In the genomic region with DNA sequence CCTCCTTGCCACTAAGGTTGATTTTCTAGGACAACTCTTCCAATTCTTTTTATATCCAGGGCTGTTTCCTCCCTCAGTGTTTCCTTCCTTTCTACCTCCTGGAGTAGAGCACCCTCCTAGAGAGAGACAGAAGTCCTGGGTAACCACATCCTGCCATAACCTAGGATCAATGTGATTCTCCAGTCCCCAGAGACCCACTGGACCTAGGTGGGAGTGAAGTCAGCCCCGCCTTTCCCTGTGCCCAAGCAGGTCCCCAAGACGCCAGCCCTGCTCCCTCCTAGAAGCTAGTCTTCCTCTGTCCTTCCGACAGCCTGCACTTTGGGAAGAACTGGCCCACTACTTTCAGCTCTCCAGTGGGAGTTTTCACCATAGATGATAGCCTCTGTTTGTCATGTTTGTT, we compare ENCODE assay signal across 22 cellular contexts.
DNase-seq lines count a peak whose midpoint lies in the region; ATAC-seq, FAIRE-seq and TF ChIP-seq lines count a peak whose summit lies in the region.
"Had no signal": no experiment of that assay in that cellular context is flagged by ENCODE, and none has a peak within 500 bp of the region (broad histone marks: within the 10 kb centered on the region; RNA-seq: fewer than 3 reads in every experiment).

No MANE protein-coding gene starts in this region.

- no peaks in the 10 kb centered on the region for H4K20me1 ChIP-seq in BLaER1 treated with 17β-estradiol and CSF1 and Interleukin-3, amounts not matched to agents 10 nM and 100 nM
- no peaks in the 10 kb centered on the region for H4K20me1 ChIP-seq in neural progenitor cell (ENCODE audit: low read depth)

- H3K9me3 Mint-ChIP-seq in activated naive CD8-positive, alpha-beta T cell treated with anti-CD3 and anti-CD28 coated beads, Interleukin-2, amount 50 U/mL, for 24 hours = peaks cover 14% of the 10 kb centered on the region
- no peaks in the 10 kb centered on the region for H3K9me3 Mint-ChIP-seq in neural progenitor cell
- H3K9me3 Mint-ChIP-seq: HFFc6 had no signal

- H3K27me3 Mint-ChIP-seq in activated naive CD8-positive, alpha-beta T cell treated with anti-CD3 and anti-CD28 coated beads, Interleukin-2, amount 50 U/mL, for 24 hours = no peaks in the 10 kb centered on the region
- H3K27me3 Mint-ChIP-seq in neural progenitor cell (ENCODE audit: insufficient read depth, low read depth) = peaks cover 3% of the 10 kb centered on the region

- no peaks in the 10 kb centered on the region for H3K36me3 ChIP-seq in BLaER1 treated with 17β-estradiol and CSF1 and Interleukin-3, amounts not matched to agents 10 nM and 100 nM
- H3K36me3 ChIP-seq in neural progenitor cell (no peaks in the 10 kb centered on the region), small intestine (ENCODE audit: control insufficient read depth in 2 of 2, insufficient read depth in 2 of 2, low read length in 2 of 2) (no peaks in the 10 kb centered on the region), colonic mucosa (no peaks in the 10 kb centered on the region)

- intact Hi-C loops in colonic mucosa (cut with DNase I) = no loop called here

- no peak overlapping the region for H3K4me3 Mint-ChIP-seq in activated naive CD8-positive, alpha-beta T cell treated with anti-CD3 and anti-CD28 coated beads, Interleukin-2, amount 50 U/mL, for 24 hours
- H3K4me3 Mint-ChIP-seq in neural progenitor cell = no peak overlapping the region
- H3K4me3 Mint-ChIP-seq: HFFc6 had no signal

- H3K4me2 ChIP-seq in BLaER1 treated with 17β-estradiol and CSF1 and Interleukin-3, amounts not matched to agents 10 nM and 100 nM = peak overlapping the region; percentile 63 to 91 (median 82)
- no peak overlapping the region for H3K4me2 ChIP-seq in neural progenitor cell
- H3K4me2 ChIP-seq: KMS-11 had no signal

- peak; percentile 9 for FAIRE-seq in GM18507 (lab: Jason Lieb, UNC)
- FAIRE-seq in small intestine (lab: Jason Lieb, UNC) = no peak

- peaks cover 52% of the 10 kb centered on the region for H3K4me1 Mint-ChIP-seq in activated naive CD8-positive, alpha-beta T cell treated with anti-CD3 and anti-CD28 coated beads, Interleukin-2, amount 50 U/mL, for 24 hours
- H3K4me1 Mint-ChIP-seq in neural progenitor cell = peaks cover 32% of the 10 kb centered on the region

- H3K79me2 ChIP-seq in neural progenitor cell (ENCODE audit: low read depth) = no peaks in the 10 kb centered on the region

- H3K4me1 ChIP-seq in BLaER1 treated with 17β-estradiol and CSF1 and Interleukin-3, amounts not matched to agents 10 nM and 100 nM = peaks cover 62 to 86% (median 79%) of the 10 kb centered on the region in 10 experiments
- H3K4me1 ChIP-seq in neural progenitor cell (peaks cover 20% of the 10 kb centered on the region), small intestine (ENCODE audit: control insufficient read depth in 2 of 2, insufficient read depth in 1 of 2, low read depth in 1 of 2, low read length in 1 of 2) (peaks cover 3 to 15% of the 10 kb centered on the region in 2 donors), colonic mucosa (peaks cover 5% of the 10 kb centered on the region)

- H3K36me3 Mint-ChIP-seq in activated naive CD8-positive, alpha-beta T cell treated with anti-CD3 and anti-CD28 coated beads, Interleukin-2, amount 50 U/mL, for 24 hours (ENCODE audit: low read depth) = peaks cover 7% of the 10 kb centered on the region
- H3K36me3 Mint-ChIP-seq in neural progenitor cell = no peaks in the 10 kb centered on the region

- H3K27ac Mint-ChIP-seq in activated naive CD8-positive, alpha-beta T cell treated with anti-CD3 and anti-CD28 coated beads, Interleukin-2, amount 50 U/mL, for 24 hours = peak overlapping the region; percentile 37
- H3K27ac Mint-ChIP-seq in neural progenitor cell = no peak overlapping the region
- H3K27ac Mint-ChIP-seq: HFFc6 had no signal

- H3K9me3 ChIP-seq in BLaER1 treated with 17β-estradiol and CSF1 and Interleukin-3, amounts not matched to agents 10 nM and 100 nM (replicated peaks in 1 of 11) = peaks cover 0 to 12% (median 9%) of the 10 kb centered on the region in 11 experiments; a peak in 11 of 22 replicates
- no peaks in the 10 kb centered on the region for H3K9me3 ChIP-seq in neural progenitor cell (ENCODE audit: low read depth)
- no peaks in the 10 kb centered on the region for H3K9me3 ChIP-seq in small intestine (ENCODE audit: control insufficient read depth, low read depth)
- H3K9me3 ChIP-seq in colonic mucosa = no peaks in the 10 kb centered on the region

- H3F3A ChIP-seq in neural progenitor cell (ENCODE audit: low read depth) = no peaks in the 10 kb centered on the region

- peak overlapping the region in 10 of 11 experiments; percentile 56 to 97 (median 79); a peak in 20 of 22 replicates for H3K27ac ChIP-seq in BLaER1 treated with 17β-estradiol and CSF1 and Interleukin-3, amounts not matched to agents 10 nM and 100 nM
- H3K27ac ChIP-seq in neural progenitor cell (no peak overlapping the region), small intestine (ENCODE audit: low read depth in 1 of 2, low read length in 1 of 2) (no peak overlapping the region), colonic mucosa (no peak overlapping the region)
- H3K27ac ChIP-seq: KMS-11 had no signal

- peak overlapping the region in 10 of 11 experiments; percentile 36 to 71 (median 48); a peak in 17 of 22 replicates for H3K9ac ChIP-seq in BLaER1 treated with 17β-estradiol and CSF1 and Interleukin-3, amounts not matched to agents 10 nM and 100 nM
- H3K9ac ChIP-seq in neural progenitor cell = no peak overlapping the region
- H3K9ac ChIP-seq in colonic mucosa (ENCODE audit: low read depth in 2 of 2, low read length in 2 of 2) = no peak overlapping the region
- H3K9ac ChIP-seq: KMS-11 had no signal

- whole genome bisulfite sequencing in small intestine, 3 donors = 97 to 100% (median 100%) methylated on average over 3 of the region's 3 CpGs

- H3K27me3 ChIP-seq in BLaER1 treated with 17β-estradiol and CSF1 and Interleukin-3, amounts not matched to agents 10 nM and 100 nM = no peaks in the 10 kb centered on the region
- H3K27me3 ChIP-seq in neural progenitor cell (no peaks in the 10 kb centered on the region), small intestine (ENCODE audit: control insufficient read depth in 2 of 2, insufficient read depth in 2 of 2, low read length in 2 of 2) (no peaks in the 10 kb centered on the region), colonic mucosa (no peaks in the 10 kb centered on the region)

- peak overlapping the region; percentile 3 for H2AFZ ChIP-seq in neural progenitor cell (replicated peaks)

- H3K4me3 ChIP-seq in BLaER1 treated with 17β-estradiol and CSF1 and Interleukin-3, amounts not matched to agents 10 nM and 100 nM = peak overlapping the region in 2 of 10 experiments; percentile 13 to 24; a peak in 3 of 20 replicates
- H3K4me3 ChIP-seq in neural progenitor cell (no peak overlapping the region), small intestine (ENCODE audit: low read depth in 1 of 2, low read length in 2 of 2) (no peak overlapping the region), colonic mucosa (no peak overlapping the region)

- no peak for TF ChIP-seq CTCF in neural progenitor cell (IDR thresholded peaks at IDR 0.05)
- TF ChIP-seq CTCF in colonic mucosa (IDR thresholded peaks at IDR 0.05) = no peak

- no peak for ATAC-seq in activated naive CD8-positive, alpha-beta T cell treated with anti-CD3 and anti-CD28 coated beads, Interleukin-2, amount 50 U/mL, for 24 hours
- ATAC-seq in HG02678 (IDR thresholded peaks at IDR 0.05; ENCODE audit: unreplicated experiment) = no peak
- ATAC-seq: PC-3, SK-N-SH treated with all-trans-retinoic acid at 6 μM for 48 hours had no signal

- no peak for DNase-seq in GM18507 (ENCODE audit: extremely low spot score, insufficient read length, low read depth)
- no peak for DNase-seq in activated naive CD8-positive, alpha-beta T cell treated with anti-CD3 and anti-CD28 coated beads, Interleukin-2, amount 50 U/mL, for 24 hours
- no peak for DNase-seq in neural progenitor cell (ENCODE audit: low spot score)
- no peak for DNase-seq in small intestine
- no peak for DNase-seq in islet precursor cell
- no peak for DNase-seq in colonic mucosa
- DNase-seq: C1 segment of cervical spinal cord, DMS79 treated with DMSO at 0.1 percent for 48 hours, H7, HFFc6, MV-4-11, NCI-H1417, NCI-H187, NCI-H2227 treated with DMSO at 0.1 percent for 48 hours, NCI-H524, PC-3, RPMI8226, SHP77 treated with DMSO at 0.1 percent for 48 hours had no signal

Comparison
In these comparisons a context has a peak if more than half of its experiments do, and no peak if none do; other contexts are left out.
1. H3K27ac ChIP-seq: peak in BLaER1 treated with 17β-estradiol and CSF1 and Interleukin-3, amounts not matched to agents 10 nM and 100 nM (10 of 11); none in neural progenitor cell (single experiment), small intestine (0 of 2) and colonic mucosa (single experiment).
2. H3K9ac ChIP-seq: peak in BLaER1 treated with 17β-estradiol and CSF1 and Interleukin-3, amounts not matched to agents 10 nM and 100 nM (10 of 11); none in neural progenitor cell (single experiment) and colonic mucosa (0 of 2).